16 cellular contexts compared by ENCODE assay signal in the genomic region with DNA sequence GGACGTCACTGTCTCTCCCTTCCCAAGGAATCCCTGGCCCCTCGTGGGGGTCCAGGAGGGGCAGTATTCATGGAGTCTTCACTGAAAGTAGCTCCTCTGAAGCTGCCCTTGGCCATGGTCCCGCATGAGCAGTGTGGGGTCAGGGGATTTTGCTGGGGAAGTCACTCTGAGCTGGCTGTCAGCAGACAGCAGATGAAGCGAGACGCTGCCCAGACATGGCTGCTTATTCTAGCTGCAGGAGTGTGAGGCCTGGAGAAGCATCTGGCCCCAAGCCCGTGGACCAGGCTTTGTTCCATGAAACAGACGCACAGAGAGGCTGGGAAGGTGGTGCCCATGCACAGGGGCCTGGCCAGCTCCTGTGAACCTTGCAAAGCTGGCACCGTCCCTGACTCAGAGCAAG. TPM values are rescaled to one million over a fixed set of nuclear protein-coding genes. Genes with fewer than 3 reads are reported as not detected.
DNase-seq lines count a peak whose midpoint lies in the region; ATAC-seq and TF ChIP-seq lines count a peak whose summit lies in the region.
"Had no signal": no experiment of that assay in that cellular context is flagged by ENCODE, and none has a peak within 500 bp of the region (broad histone marks: within the 10 kb centered on the region; RNA-seq: fewer than 3 reads in every experiment).

No MANE protein-coding gene starts in this region.

- 73 to 78% methylated on average over 8 of the region's 8 CpGs for WGBS in sigmoid colon, 2 donors
- WGBS in stomach, 5 donors = 49 to 68% (median 65%) methylated on average over 5 to 8 of the region's 8 CpGs

- H3K36me3 ChIP-seq in WERI-Rb-1 (no peaks in the 10 kb centered on the region), left ventricle myocardium inferior (no peaks in the 10 kb centered on the region), sigmoid colon (peaks cover 0 to 53% (median 19%) of the 10 kb centered on the region in 4 donors), stomach (no peaks in the 10 kb centered on the region)
- H3K36me3 ChIP-seq: thoracic aorta had no signal

- intact Hi-C loops in left ventricle myocardium inferior (cut with micrococcal nuclease) = no loop called here
- intact Hi-C loops in sigmoid colon (cut with DNase I) = no loop called here
- intact Hi-C loops in stomach (cut with DNase I; ENCODE audit: low total_unique reads) = no loop called here

- DNase-seq in GM13977 (ENCODE audit: low spot score) = peak; percentile 73
- peak; percentile 54 for DNase-seq in WERI-Rb-1
- peak; percentile 75 for DNase-seq in left ventricle myocardium inferior
- peak; percentile 92 for DNase-seq in sigmoid colon
- DNase-seq in activated T-cell treated with anti-CD3 and anti-CD28 coated beads for 4 hours = no peak
- DNase-seq in stomach = no peak
- DNase-seq: AML-193; effector memory CD4-positive, alpha-beta T cell; NCI-H1092 treated with DMSO at 0.1 percent for 48 hours; occipital lobe; stimulated activated CD4-positive, alpha-beta T cell treated with anti-CD3 and anti-CD28 coated beads, Interleukin-2, amount 100 ng/mL, for 48 hours; T-cell had no signal

- no peak overlapping the region for H3K27ac ChIP-seq in WERI-Rb-1
- H3K27ac ChIP-seq in left ventricle myocardium inferior (replicated peaks) = peak overlapping the region; percentile 50
- H3K27ac ChIP-seq in sigmoid colon = peak overlapping the region in 3 of 4 donors; percentile 56 to 78 (median 63)
- no peak overlapping the region for H3K27ac ChIP-seq in stomach
- H3K27ac ChIP-seq: thoracic aorta, VCaP had no signal

- H3K9me3 ChIP-seq in WERI-Rb-1 (ENCODE audit: severe bottlenecking) = no peaks in the 10 kb centered on the region
- no peaks in the 10 kb centered on the region for H3K9me3 ChIP-seq in left ventricle myocardium inferior (replicated peaks)
- no peaks in the 10 kb centered on the region for H3K9me3 ChIP-seq in sigmoid colon
- H3K9me3 ChIP-seq in stomach = no peaks in the 10 kb centered on the region
- H3K9me3 ChIP-seq: thoracic aorta had no signal

- H3K27me3 ChIP-seq in WERI-Rb-1 (ENCODE audit: insufficient read depth, low read depth, severe bottlenecking) (no peaks in the 10 kb centered on the region), left ventricle myocardium inferior (ENCODE audit: low read depth) (peaks cover 11% of the 10 kb centered on the region), sigmoid colon (no peaks in the 10 kb centered on the region), stomach (peaks cover 0 to 8% (median 0%) of the 10 kb centered on the region in 3 donors)

- no peak for ATAC-seq in GM19467 (IDR thresholded peaks at IDR 0.05; ENCODE audit: unreplicated experiment)
- ATAC-seq: activated T-helper 17 cell treated with anti-CD3 and anti-CD28 coated beads, Interleukin-2, amount 50 U/mL, for 72 hours; T-cell had no signal

- no peak for TF ChIP-seq POLR2A in sigmoid colon (IDR thresholded peaks at IDR 0.05)
- TF ChIP-seq POLR2A in stomach (IDR thresholded peaks at IDR 0.05) = no peak

- H3K4me3 ChIP-seq in WERI-Rb-1 (ENCODE audit: low read depth, low read length) (no peak overlapping the region), left ventricle myocardium inferior (no peak overlapping the region), sigmoid colon (no peak overlapping the region), stomach (no peak overlapping the region)
- H3K4me3 ChIP-seq: thoracic aorta had no signal

- no peak for TF ChIP-seq CTCF in GM13977 (IDR thresholded peaks at IDR 0.05; ENCODE audit: extremely low read depth, insufficient read depth, missing control alignments)
- no peak for TF ChIP-seq CTCF in WERI-Rb-1 (IDR thresholded peaks at IDR 0.05; ENCODE audit: low read depth, low read length)
- TF ChIP-seq CTCF in left ventricle myocardium inferior (IDR thresholded peaks at IDR 0.05; ENCODE audit: borderline replicate concordance) = no peak
- no peak for TF ChIP-seq CTCF in sigmoid colon (IDR thresholded peaks at IDR 0.05)
- TF ChIP-seq CTCF in stomach (IDR thresholded peaks at IDR 0.05) = no peak

- H3K4me1 ChIP-seq in left ventricle myocardium inferior = peaks cover 36% of the 10 kb centered on the region
- peaks cover 0 to 22% (median 17%) of the 10 kb centered on the region in 4 donors for H3K4me1 ChIP-seq in sigmoid colon
- H3K4me1 ChIP-seq in stomach = peaks cover 0 to 10% (median 0%) of the 10 kb centered on the region in 4 donors

- in situ Hi-C loops in GM13977 (cut with MboI; ENCODE audit: low pct_unique_long_range_greater_than_20kb, low sequenced_read_pairs, unreplicated experiment) = no loop called here

- no peak for TF ChIP-seq EP300 in sigmoid colon (IDR thresholded peaks at IDR 0.05)
- TF ChIP-seq EP300 in stomach (IDR thresholded peaks at IDR 0.05) = no peak

RNA-seq across cellular contexts. Expression of gene ASS1, which starts 21.5 kb away (rescaled TPM):
- total RNA-seq in left ventricle myocardium inferior (71.3 TPM), sigmoid colon (10 to 100 TPM; 65.8 to 84.2 (median 76.5) TPM), stomach (10 to 100 TPM in 4 of 5 donors, 1 to 10 TPM in 1; 9.8 to 88.8 (median 51.9) TPM)
- polyA plus RNA-seq in sigmoid colon (1,000 to 10,000 TPM in 1 of 3 donors, 100 to 1,000 TPM in 2; 369 to 1,420 (median 483) TPM), stomach (100 to 1,000 TPM in 1 of 3 donors, 10 to 100 TPM in 2; 65.8 to 147 (median 94.4) TPM)

Comparison
In these comparisons a context has a peak if more than half of its experiments do, and no peak if none do; other contexts are left out.
1. DNase-seq: peak in GM13977 (single experiment), WERI-Rb-1 (single experiment), left ventricle myocardium inferior (single experiment) and sigmoid colon (single experiment); none in activated T-cell treated with anti-CD3 and anti-CD28 coated beads for 4 hours (single experiment) and stomach (single experiment).
2. H3K27ac ChIP-seq: peak in left ventricle myocardium inferior (single experiment) and sigmoid colon (3 of 4); none in WERI-Rb-1 (single experiment) and stomach (0 of 5).